Comparison of ENCODE assay signal across 8 cellular contexts in the genomic region with DNA sequence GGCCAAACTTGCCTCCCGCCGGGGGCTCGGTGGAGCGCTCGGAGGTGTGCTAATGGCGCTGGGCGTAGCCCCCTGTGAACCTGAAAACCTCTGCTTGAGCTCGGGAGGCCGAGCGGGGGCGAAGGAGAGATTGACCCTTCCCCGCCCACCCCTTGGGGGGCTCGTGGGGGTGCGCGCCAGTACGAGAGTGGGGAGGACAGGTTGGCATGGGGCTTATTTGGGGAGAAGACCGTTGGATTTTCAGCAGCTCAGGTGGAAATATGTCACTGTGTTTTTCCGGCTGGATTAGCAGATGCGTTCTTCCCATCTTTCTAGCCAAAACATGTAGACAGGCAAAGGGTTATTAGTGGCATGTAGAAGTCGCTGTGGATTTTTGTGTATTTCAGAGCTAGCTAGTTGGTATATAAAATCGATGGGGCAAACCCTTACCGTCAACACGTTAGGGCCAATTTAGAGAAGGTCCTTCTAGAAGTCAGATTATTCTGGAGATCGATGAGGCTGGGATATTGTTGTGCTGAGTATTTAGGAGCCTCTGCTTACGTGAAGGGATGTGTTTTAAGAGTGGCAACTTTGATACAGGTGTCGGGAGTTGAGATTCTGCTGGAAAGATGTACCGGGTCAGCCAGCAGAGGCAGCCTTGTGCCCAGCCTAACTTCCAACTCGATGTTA. TPM values are rescaled to one million over a fixed set of nuclear protein-coding genes. Genes with fewer than 3 reads are reported as not detected.
A peak's percentile ranks its signal among the peaks of the same experiment; 100 is the strongest.
DNase-seq lines count a peak whose midpoint lies in the region; ATAC-seq and TF ChIP-seq lines count a peak whose summit lies in the region.

No MANE protein-coding gene starts in this region.

- DNase-seq in NCI-H524 (lab: John Stamatoyannopoulos, UW) (peak; percentile 50 to 70), NCI-H524 treated with DMSO at 0.1 percent for 48 hours (lab: John Stamatoyannopoulos, UW) (no peak), HCT116 (ENCODE audit: low read depth, low spot score) (no peak), T47D (ENCODE audit: low read depth in 1 of 2, low spot score in 1 of 2) (peak; percentile 45 to 46), iPS-NIHi7 (ENCODE audit: extremely low spot score) (peak; percentile 51)

- H3K36me3 ChIP-seq in HCT116 (ENCODE audit: control insufficient read depth in 1 of 2, insufficient read depth in 2 of 2, low read length in 2 of 2) (no peaks in the 10 kb centered on the region), Loucy (ENCODE audit: insufficient read depth, low read length) (no peaks in the 10 kb centered on the region), SU-DHL-6 (ENCODE audit: low read length) (no peaks in the 10 kb centered on the region)

- no peaks in the 10 kb centered on the region for H4K20me1 ChIP-seq in HCT116 (ENCODE audit: insufficient read depth)
- peaks cover 14% of the 10 kb centered on the region for H4K20me1 ChIP-seq in Loucy (ENCODE audit: insufficient read depth, low read length, poor library complexity, severe bottlenecking)
- no peaks in the 10 kb centered on the region for H4K20me1 ChIP-seq in SU-DHL-6 (ENCODE audit: low read depth, low read length)

- H3K79me2 ChIP-seq in HCT116 (ENCODE audit: insufficient read depth, low read length) (no peaks in the 10 kb centered on the region), Loucy (ENCODE audit: insufficient read depth, low read length) (peaks cover 55% of the 10 kb centered on the region), SU-DHL-6 (ENCODE audit: insufficient read depth, low read length) (peaks cover 55% of the 10 kb centered on the region)

- intact Hi-C loops in HCT116 (cut with micrococcal nuclease) = loop anchor here (2.0 kb wide), 2 partner anchors 166 to 184 kb away; partner anchors contain the start of gene HINT3

- no peaks in the 10 kb centered on the region for H3K27me3 ChIP-seq in HCT116 (ENCODE audit: insufficient read depth, low read length)
- no peaks in the 10 kb centered on the region for H3K27me3 ChIP-seq in Loucy (ENCODE audit: insufficient read depth, low read length, poor library complexity, severe bottlenecking)
- H3K27me3 ChIP-seq in SU-DHL-6 (ENCODE audit: low read length) = no peaks in the 10 kb centered on the region

- no peak for TF ChIP-seq POLR2A in HCT116 (IDR thresholded peaks at IDR 0.05; ENCODE audit: borderline replicate concordance, extremely low read depth, insufficient read depth, insufficient read length)

- in situ Hi-C loops in T47D (cut with HindIII; ENCODE audit: low pct_unique_long_range_greater_than_20kb, low sequenced_read_pairs) = no loop called here

- H3K9me3 ChIP-seq in HCT116 (ENCODE audit: control insufficient read depth in 1 of 2, insufficient read depth in 1 of 2, low read depth in 1 of 2, low read length in 2 of 2) (no peaks in the 10 kb centered on the region), Loucy (ENCODE audit: insufficient read depth, low read depth, low read length) (no peaks in the 10 kb centered on the region), SU-DHL-6 (ENCODE audit: insufficient read depth, low read length) (no peaks in the 10 kb centered on the region)

- BruUV-seq in HCT116 (replicated peaks; lab: Mats Ljungman, UMichigan) = TSS peak; percentile 30

- CTCF ChIA-PET in HCT116 (lab: Charles Lee) = interaction anchor here (0.9 to 3.0 kb wide), 14 partner anchors 10 to 204 kb away, joined by 3 to 24 read pairs (median 4); partner anchors contain the start of genes HINT3 and TRMT11

- peaks cover 20 to 25% of the 10 kb centered on the region in 2 experiments; a peak in 3 of 4 replicates for H3K4me1 ChIP-seq in HCT116 (ENCODE audit: control insufficient read depth in 1 of 2, insufficient read depth in 2 of 2, low read length in 2 of 2)
- H3K4me1 ChIP-seq in Loucy (ENCODE audit: insufficient read depth, low read length, poor library complexity, severe bottlenecking) = peaks cover 47% of the 10 kb centered on the region

- RAD21 ChIA-PET in HCT116 (lab: Charles Lee; ENCODE audit: low non-redundant PET in 1 of 2, low total read pairs in 2 of 2, uncharacterized antibody in 2 of 2, unreplicated experiment in 2 of 2) = interaction anchor here (1.7 to 1.9 kb wide), 2 partner anchors 165 kb away, joined by 5 to 7 read pairs; partner anchors contain the start of gene HINT3 (in 2 of the 2)

- H3K9ac ChIP-seq in HCT116 (ENCODE audit: low read length) = peak overlapping the region; percentile 62
- H3K9ac ChIP-seq in Loucy (ENCODE audit: low read depth, low read length, poor library complexity, severe bottlenecking) = peak overlapping the region; percentile 90
- peak overlapping the region; percentile 82 for H3K9ac ChIP-seq in SU-DHL-6 (ENCODE audit: low read length)

- TF ChIP-seq CTCF in HCT116 (IDR thresholded peaks at IDR 0.05 in 2 of 3, conservative IDR thresholded peaks at IDR 0.05 in 1 of 3; ENCODE audit: borderline replicate concordance in 1 of 3, insufficient read depth in 1 of 3, low read depth in 2 of 3, low read length in 2 of 3) (peak; percentile 40 to 64 (median 64); a peak in 5 of 6 replicates), Loucy (conservative IDR thresholded peaks at IDR 0.05; ENCODE audit: low read length) (peak; percentile 75), SU-DHL-6 (IDR thresholded peaks at IDR 0.05; ENCODE audit: insufficient read depth, low read length, poor library complexity, severe bottlenecking) (peak; percentile 45)

- ATAC-seq in HCT116 = peak; percentile 51

- peak overlapping the region; percentile 90 for H3K4me2 ChIP-seq in HCT116 (ENCODE audit: low read length)
- H3K4me2 ChIP-seq in Loucy (ENCODE audit: low read depth, low read length, poor library complexity, severe bottlenecking) = peak overlapping the region; percentile 74
- H3K4me2 ChIP-seq in SU-DHL-6 (ENCODE audit: low read depth, low read length, poor library complexity, severe bottlenecking) = peak overlapping the region; percentile 87

- H2AFZ ChIP-seq in HCT116 (ENCODE audit: low read depth, low read length, poor library complexity, severe bottlenecking) = peak overlapping the region; percentile 92
- peak overlapping the region; percentile 71 for H2AFZ ChIP-seq in Loucy (ENCODE audit: low read length)
- H2AFZ ChIP-seq in SU-DHL-6 (ENCODE audit: low read depth, low read length, severe bottlenecking) = peak overlapping the region; percentile 42

- peak overlapping the region; percentile 75 for H3K27ac ChIP-seq in HCT116 (ENCODE audit: low read depth, low read length)
- peak overlapping the region; percentile 97 for H3K27ac ChIP-seq in SU-DHL-6 (ENCODE audit: low read depth, low read length)
- peak overlapping the region in 20 of 21 experiments; percentile 90 to 99 (median 97) for H3K27ac ChIP-seq in skin epidermis

- H3K9me2 ChIP-seq in HCT116 (ENCODE audit: insufficient read depth) (no peaks in the 10 kb centered on the region), Loucy (replicated peaks; ENCODE audit: low read depth, low read length) (no peaks in the 10 kb centered on the region), SU-DHL-6 (replicated peaks; ENCODE audit: insufficient read depth, low read length) (no peaks in the 10 kb centered on the region)

- peak overlapping the region; percentile 78 to 80 for H3K4me3 ChIP-seq in HCT116 (replicated peaks in 1 of 2; ENCODE audit: low read depth in 1 of 2, low read length in 2 of 2)
- peak overlapping the region; percentile 82 for H3K4me3 ChIP-seq in Loucy (ENCODE audit: low read length, poor library complexity, severe bottlenecking)
- H3K4me3 ChIP-seq in SU-DHL-6 (ENCODE audit: insufficient read depth, low read length, poor library complexity, severe bottlenecking) = peak overlapping the region; percentile 78
- peak overlapping the region; percentile 73 to 93 (median 90) for H3K4me3 ChIP-seq in skin epidermis

- POLR2A ChIA-PET in HCT116 (lab: Charles Lee) = interaction anchor here (1.6 to 3.6 kb wide), 4 partner anchors 10 to 195 kb away, joined by 3 to 25 read pairs (median 11); partner anchors contain the start of genes HINT3 and TRMT11

- H3F3A ChIP-seq in Loucy (ENCODE audit: low read depth) (no peaks in the 10 kb centered on the region), SU-DHL-6 (ENCODE audit: insufficient read depth) (peaks cover 39% of the 10 kb centered on the region)

- TF ChIP-seq RAD21 in HCT116 (IDR thresholded peaks at IDR 0.05; ENCODE audit: low read depth) = peak; percentile 43

TF ChIP-seq in HCT116, 20 proteins besides CTCF, POLR2A, EP300 and RAD21:
- TF ChIP-seq MAX (IDR thresholded peaks at IDR 0.05) (peak; percentile 2; the same call in 1 of the 2 replicates), SP1 (IDR thresholded peaks at IDR 0.05; ENCODE audit: low read depth) (0 out of 2 replicates have a peak, but pooled peaks have one; percentile 7), FOSL1 (IDR thresholded peaks at IDR 0.05; ENCODE audit: low read depth) (no peak), CBX3 (IDR thresholded peaks at IDR 0.05; ENCODE audit: low read depth) (0 out of 2 replicates have a peak, but pooled peaks have one; percentile 58)
TF ChIP-seq in HCT116: peak in this region for 3.

RNA-seq across cellular contexts. Expression of gene NCOA7, which starts 0.5 kb away (rescaled TPM):
- 13.8 TPM for total RNA-seq in HCT116 (2021; ENCODE audit: unreplicated experiment)
- polyA plus RNA-seq in HCT116 (2012) = 7.7 and 8.6 TPM in 2 replicates

RNA-seq across cellular contexts. Expression of gene HEY2, which starts 41.9 kb away (rescaled TPM):
- total RNA-seq in HCT116 (2021; ENCODE audit: unreplicated experiment) = not detected
- 0.04 TPM in 1 of 2 replicates, not detected in the other for polyA plus RNA-seq in HCT116 (2012)

Comparison
In these comparisons a context has a peak if more than half of its experiments do, and no peak if none do; other contexts are left out.
1. DNase-seq: peak in NCI-H524 (2 of 2), T47D (2 of 2) and iPS-NIHi7 (single experiment); none in NCI-H524 treated with DMSO at 0.1 percent for 48 hours (single experiment) and HCT116 (single experiment).
2. H2AFZ ChIP-seq: peak in every context shown above with its lines; median percentile 92 in HCT116; 71 in Loucy; 42 in SU-DHL-6.
3. Peak in every context shown above with its lines, with median percentiles within 50 percentile points of each other: H3K27ac ChIP-seq, H3K4me2 ChIP-seq, H3K4me3 ChIP-seq, H3K9ac ChIP-seq and CTCF ChIP-seq.